In the genomic region with DNA sequence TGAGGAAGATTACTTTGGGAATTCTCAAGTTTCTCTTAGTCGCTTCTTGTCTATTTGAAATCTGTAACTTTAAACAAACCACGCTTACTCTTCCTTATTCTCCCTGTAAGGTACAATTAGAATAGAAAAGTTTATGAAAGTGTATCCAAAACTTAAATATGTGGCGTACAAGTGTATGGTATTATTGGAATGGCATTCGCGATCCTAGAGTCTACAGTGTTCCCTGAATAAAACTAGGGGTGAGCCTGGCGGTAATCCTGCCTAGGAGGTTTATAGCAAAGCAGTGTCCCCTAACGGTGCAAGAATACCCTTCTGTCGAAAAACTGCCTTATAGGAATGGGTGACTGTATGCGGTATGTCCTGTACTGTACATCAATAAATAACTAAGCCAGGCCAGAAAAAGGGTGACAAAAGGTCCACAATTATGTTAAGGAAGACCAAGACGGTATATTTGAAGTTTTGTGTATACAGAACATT, we compare ENCODE assay signal across 8 cellular contexts.
DNase-seq lines count a peak whose midpoint lies in the region; ATAC-seq, FAIRE-seq and TF ChIP-seq lines count a peak whose summit lies in the region.

No MANE protein-coding gene starts in this region.

- H4K20me1 ChIP-seq in MM.1S (ENCODE audit: insufficient read depth, low read length) = peaks cover 16% of the 10 kb centered on the region

- peak overlapping the region; percentile 55 for H3K4me2 ChIP-seq in MM.1S (ENCODE audit: low read depth, low read length)

- H3K9ac ChIP-seq in MM.1S (ENCODE audit: low read length) = peak overlapping the region; percentile 83

- peaks cover 10% of the 10 kb centered on the region; the same call in 1 of the 2 replicates for H3F3A ChIP-seq in MM.1S (ENCODE audit: insufficient read depth, low read length)

- H3K4me3 Mint-ChIP-seq in dendritic cell treated with granulocyte-macrophage colony-stimulating factor and Interleukin-4, amounts not matched to agents 40 ng/mL and 50 ng/mL, for 4 days = peak overlapping the region; percentile 94
- peak overlapping the region; percentile 98 for H3K4me3 Mint-ChIP-seq in nephron progenitor cell

- no peak for ATAC-seq in HG02884 (IDR thresholded peaks at IDR 0.05; ENCODE audit: unreplicated experiment)

- peaks cover 5% of the 10 kb centered on the region for H3K4me1 ChIP-seq in MM.1S (ENCODE audit: low read length)

- no peaks in the 10 kb centered on the region for H3K36me3 ChIP-seq in MM.1S (replicated peaks; ENCODE audit: insufficient read depth, low read length)

- H3K36me3 Mint-ChIP-seq in dendritic cell treated with granulocyte-macrophage colony-stimulating factor and Interleukin-4, amounts not matched to agents 40 ng/mL and 50 ng/mL, for 4 days (ENCODE audit: low read depth) = peaks cover 26% of the 10 kb centered on the region
- peaks cover 12% of the 10 kb centered on the region for H3K36me3 Mint-ChIP-seq in nephron progenitor cell (ENCODE audit: low read depth)

- no peaks in the 10 kb centered on the region for H3K9me2 ChIP-seq in MM.1S (replicated peaks; ENCODE audit: insufficient read depth, low read length)

- DNase-seq in D721Med (ENCODE audit: insufficient read length, low spot score) (no peak), MM.1S (no peak), nephron progenitor cell (no peak), foreskin melanocyte (no peak), hepatic stellate cell (ENCODE audit: low spot score) (no peak), NCI-H1417 treated with DMSO at 0.1 percent for 48 hours (lab: John Stamatoyannopoulos, UW) (no peak)

- no peaks in the 10 kb centered on the region for H3K9me3 Mint-ChIP-seq in dendritic cell treated with granulocyte-macrophage colony-stimulating factor and Interleukin-4, amounts not matched to agents 40 ng/mL and 50 ng/mL, for 4 days
- H3K9me3 Mint-ChIP-seq in nephron progenitor cell = peaks cover 9% of the 10 kb centered on the region

- no peaks in the 10 kb centered on the region for H3K27me3 ChIP-seq in MM.1S (replicated peaks; ENCODE audit: insufficient read depth, low read length)

- H3K27ac ChIP-seq in MM.1S (ENCODE audit: low read length) = peak overlapping the region; percentile 79; the same call in 1 of the 2 replicates

- 0 out of 2 replicates have a peak overlapping the region, but pooled peaks have one; percentile 71 for H2AFZ ChIP-seq in MM.1S (ENCODE audit: low read length)

- H3K79me2 ChIP-seq in MM.1S (ENCODE audit: low read length) = peaks cover 62% of the 10 kb centered on the region

- FAIRE-seq in D721Med (lab: Jason Lieb, UNC) = no peak

- H3K4me3 ChIP-seq in MM.1S (ENCODE audit: low read length) = peak overlapping the region; percentile 88

- peaks cover 24% of the 10 kb centered on the region for H3K4me1 Mint-ChIP-seq in dendritic cell treated with granulocyte-macrophage colony-stimulating factor and Interleukin-4, amounts not matched to agents 40 ng/mL and 50 ng/mL, for 4 days (ENCODE audit: low read depth)
- H3K4me1 Mint-ChIP-seq in nephron progenitor cell = peaks cover 22% of the 10 kb centered on the region

- intact Hi-C loops in dendritic cell treated with granulocyte-macrophage colony-stimulating factor and Interleukin-4, amounts not matched to agents 40 ng/mL and 50 ng/mL, for 4 days (cut with micrococcal nuclease) = loop anchor here (2.0 to 10.0 kb wide), 2 partner anchors 19 to 209 kb away; a partner anchor contains a TSS

- TF ChIP-seq CTCF in D721Med (IDR thresholded peaks at IDR 0.05; ENCODE audit: insufficient read depth, missing control alignments) = peak; percentile 15
- TF ChIP-seq CTCF in MM.1S (IDR thresholded peaks at IDR 0.05; ENCODE audit: low read length) = no peak
- no peak for TF ChIP-seq CTCF in nephron progenitor cell (IDR thresholded peaks at IDR 0.05)

- H3K9me3 ChIP-seq in MM.1S (replicated peaks; ENCODE audit: insufficient read depth, low read length) = no peaks in the 10 kb centered on the region

- peak overlapping the region; percentile 87 for H3K27ac Mint-ChIP-seq in dendritic cell treated with granulocyte-macrophage colony-stimulating factor and Interleukin-4, amounts not matched to agents 40 ng/mL and 50 ng/mL, for 4 days
- H3K27ac Mint-ChIP-seq in nephron progenitor cell = peak overlapping the region; percentile 98

- no peaks in the 10 kb centered on the region for H3K27me3 Mint-ChIP-seq in dendritic cell treated with granulocyte-macrophage colony-stimulating factor and Interleukin-4, amounts not matched to agents 40 ng/mL and 50 ng/mL, for 4 days
- peaks cover 30% of the 10 kb centered on the region for H3K27me3 Mint-ChIP-seq in nephron progenitor cell (ENCODE audit: low read depth, poor library complexity)
